15 cellular contexts compared by ENCODE assay signal in the genomic region with DNA sequence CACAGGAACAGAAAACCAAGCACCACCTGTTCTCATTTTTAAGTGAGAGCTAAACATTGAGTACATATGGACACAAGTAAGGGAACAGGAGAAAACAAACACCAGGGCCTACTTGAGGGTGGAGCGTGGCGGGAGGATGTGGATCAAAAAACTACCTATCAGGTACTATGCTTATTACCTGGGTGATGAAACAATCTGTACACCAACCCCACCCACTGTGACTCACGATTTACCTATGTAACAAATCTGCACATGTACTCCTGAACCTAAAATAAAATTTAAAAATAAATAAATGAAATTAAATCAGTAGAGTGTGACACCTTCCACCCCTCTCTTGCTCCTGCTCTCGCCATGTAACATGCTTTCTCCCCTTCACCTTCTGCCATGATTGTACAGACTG.
DNase-seq lines count a peak whose midpoint lies in the region; ATAC-seq, FAIRE-seq and TF ChIP-seq lines count a peak whose summit lies in the region.
"Had no signal": no experiment of that assay in that cellular context is flagged by ENCODE, and none has a peak within 500 bp of the region (broad histone marks: within the 10 kb centered on the region; RNA-seq: fewer than 3 reads in every experiment).

No MANE protein-coding gene starts in this region.

- H3K9ac ChIP-seq in mammary epithelial cell (ENCODE audit: insufficient read depth, low read length) = no peak overlapping the region

- H3K79me2 ChIP-seq in mammary epithelial cell (ENCODE audit: insufficient read depth, low read length) = no peaks in the 10 kb centered on the region

- H3K36me3 Mint-ChIP-seq in MCF 10A (ENCODE audit: insufficient read depth, unreplicated experiment) (no peaks in the 10 kb centered on the region), nephron progenitor cell (ENCODE audit: low read depth) (no peaks in the 10 kb centered on the region)
- no peaks in the 10 kb centered on the region for H3K36me3 Mint-ChIP-seq in activated CD8-positive, alpha-beta T cell treated with anti-CD3 and anti-CD28 coated beads for 36 hours (ENCODE audit: low read depth)

- no peaks in the 10 kb centered on the region for H3K36me3 ChIP-seq in mammary epithelial cell (ENCODE audit: insufficient read depth, low read length)
- H3K36me3 ChIP-seq in bronchial epithelial cell (ENCODE audit: control insufficient read depth, insufficient read depth, low read length) = no peaks in the 10 kb centered on the region

- H3K27me3 ChIP-seq in mammary epithelial cell (ENCODE audit: insufficient read depth, low read length) (no peaks in the 10 kb centered on the region), bronchial epithelial cell (ENCODE audit: control insufficient read depth, insufficient read depth, low read length) (no peaks in the 10 kb centered on the region)

- DNase-seq in mammary epithelial cell (peak; percentile 9), MCF 10A (ENCODE audit: unreplicated experiment) (no peak), bronchial epithelial cell (ENCODE audit: low read depth) (peak; percentile 63), nephron progenitor cell (no peak), GM13976 (ENCODE audit: low spot score) (no peak), left cardiac atrium (no peak)
- no peak for DNase-seq in activated CD8-positive, alpha-beta T cell treated with anti-CD3 and anti-CD28 coated beads for 36 hours
- DNase-seq: C1 segment of cervical spinal cord; Calu3; CD4-positive, alpha-beta T cell; GOT3; H9; IMR-90 had no signal

- no peaks in the 10 kb centered on the region for H3K9me3 Mint-ChIP-seq in MCF 10A (ENCODE audit: unreplicated experiment)
- peaks cover 6% of the 10 kb centered on the region for H3K9me3 Mint-ChIP-seq in nephron progenitor cell
- peaks cover 11% of the 10 kb centered on the region for H3K9me3 Mint-ChIP-seq in activated CD8-positive, alpha-beta T cell treated with anti-CD3 and anti-CD28 coated beads for 36 hours
- H3K9me3 Mint-ChIP-seq: H9 had no signal

- H3K4me1 Mint-ChIP-seq in MCF 10A (ENCODE audit: insufficient read depth, unreplicated experiment) = no peaks in the 10 kb centered on the region
- no peaks in the 10 kb centered on the region for H3K4me1 Mint-ChIP-seq in nephron progenitor cell
- no peaks in the 10 kb centered on the region for H3K4me1 Mint-ChIP-seq in activated CD8-positive, alpha-beta T cell treated with anti-CD3 and anti-CD28 coated beads for 36 hours (ENCODE audit: low read depth)
- H3K4me1 Mint-ChIP-seq: B cell had no signal

- 76% methylated on average over 4 of the region's 4 CpGs for WGBS in mammary epithelial cell (ENCODE audit: low coverage, missing lambda C conversion rate)

- in situ Hi-C loops in mammary epithelial cell (cut with MboI; ENCODE audit: low sequenced_read_pairs in 2 of 2) = no loop called here
- in situ Hi-C loops in GM13976 (cut with MboI; ENCODE audit: low sequenced_read_pairs, unreplicated experiment) = no loop called here

- H3K27ac Mint-ChIP-seq in MCF 10A (ENCODE audit: low read depth, unreplicated experiment) = no peak overlapping the region
- H3K27ac Mint-ChIP-seq in nephron progenitor cell = peak overlapping the region; percentile 28
- no peak overlapping the region for H3K27ac Mint-ChIP-seq in activated CD8-positive, alpha-beta T cell treated with anti-CD3 and anti-CD28 coated beads for 36 hours
- H3K27ac Mint-ChIP-seq: B cell; CD4-positive, alpha-beta T cell; H9 had no signal

- H4K20me1 ChIP-seq in mammary epithelial cell (ENCODE audit: insufficient read depth, low read length) = no peaks in the 10 kb centered on the region

- peak overlapping the region; percentile 6 for H2AFZ ChIP-seq in mammary epithelial cell (ENCODE audit: low read depth, low read length)

- no peak for ATAC-seq in left cardiac atrium
- ATAC-seq in activated CD8-positive, alpha-beta T cell treated with anti-CD3 and anti-CD28 coated beads for 36 hours = no peak

- no peak overlapping the region for H3K4me2 ChIP-seq in mammary epithelial cell (ENCODE audit: insufficient read depth, low read depth, low read length)

- no peaks in the 10 kb centered on the region for H3K9me3 ChIP-seq in mammary epithelial cell (replicated peaks; ENCODE audit: insufficient read depth, low read length)

- H3K4me3 ChIP-seq in mammary epithelial cell (replicated peaks in 1 of 3; ENCODE audit: insufficient read depth in 1 of 3, low read depth in 2 of 3, low read length in 3 of 3) (no peak overlapping the region), bronchial epithelial cell (ENCODE audit: low read depth, low read length) (no peak overlapping the region)

- no peak for FAIRE-seq in bronchial epithelial cell (lab: Jason Lieb, UNC)
- FAIRE-seq: A204.1 had no signal

- TF ChIP-seq CTCF in mammary epithelial cell (conservative IDR thresholded peaks at IDR 0.05 in 1 of 2, IDR thresholded peaks at IDR 0.05 in 1 of 2; ENCODE audit: extremely low read depth in 1 of 2, insufficient read depth in 1 of 2, low read depth in 1 of 2, low read length in 2 of 2) (no peak), MCF 10A (IDR thresholded peaks at IDR 0.05; ENCODE audit: unreplicated experiment) (no peak), bronchial epithelial cell (IDR thresholded peaks at IDR 0.05; ENCODE audit: insufficient read depth, low read length, severe bottlenecking) (no peak), nephron progenitor cell (IDR thresholded peaks at IDR 0.05) (no peak), GM13976 (IDR thresholded peaks at IDR 0.05; ENCODE audit: borderline replicate concordance, control extremely low read depth, extremely low read depth, insufficient read depth, missing control alignments) (no peak)
- no peak for TF ChIP-seq CTCF in activated CD8-positive, alpha-beta T cell treated with anti-CD3 and anti-CD28 coated beads for 36 hours (IDR thresholded peaks at IDR 0.05)

- dilution Hi-C loops in mammary epithelial cell (cut with HindIII; ENCODE audit: low sequenced_read_pairs) = no loop called here

- H3K4me3 Mint-ChIP-seq in MCF 10A (ENCODE audit: unreplicated experiment) (no peak overlapping the region), nephron progenitor cell (no peak overlapping the region)
- H3K4me3 Mint-ChIP-seq in activated CD8-positive, alpha-beta T cell treated with anti-CD3 and anti-CD28 coated beads for 36 hours = no peak overlapping the region
- H3K4me3 Mint-ChIP-seq: B cell; CD4-positive, alpha-beta T cell; H9 had no signal

- H3K4me1 ChIP-seq in mammary epithelial cell (ENCODE audit: insufficient read depth, low read length) = no peaks in the 10 kb centered on the region

- intact Hi-C loops in mammary epithelial cell (cut with micrococcal nuclease) (no loop called here), MCF 10A (cut with micrococcal nuclease) (no loop called here), left cardiac atrium (cut with DNase I) (no loop called here)
- intact Hi-C loops in activated CD8-positive, alpha-beta T cell treated with anti-CD3 and anti-CD28 coated beads for 36 hours (cut with micrococcal nuclease) = no loop called here

- no peak overlapping the region for H3K27ac ChIP-seq in mammary epithelial cell (ENCODE audit: insufficient read depth, low read depth, low read length)

- no TSS peak for BruUV-seq in mammary epithelial cell (replicated peaks; lab: Mats Ljungman, UMichigan)
- BruUV-seq in MCF 10A (replicated peaks; lab: Mats Ljungman, UMichigan) = no TSS peak

- POLR2A ChIA-PET in MCF 10A (lab: Yijun Ruan, JAX) = no interaction called here
- POLR2A ChIA-PET in activated CD8-positive, alpha-beta T cell treated with anti-CD3 and anti-CD28 coated beads for 36 hours (lab: Charles Lee) = no interaction called here

- CTCF ChIA-PET in mammary epithelial cell (lab: Charles Lee; ENCODE audit: low non-redundant PET) = no interaction called here
- CTCF ChIA-PET in MCF 10A (lab: Yijun Ruan, JAX) = no interaction called here
- CTCF ChIA-PET in activated CD8-positive, alpha-beta T cell treated with anti-CD3 and anti-CD28 coated beads for 36 hours (lab: Charles Lee) = no interaction called here

- peaks cover 10% of the 10 kb centered on the region for H3K27me3 Mint-ChIP-seq in MCF 10A (ENCODE audit: insufficient read depth, unreplicated experiment)
- H3K27me3 Mint-ChIP-seq in nephron progenitor cell (ENCODE audit: low read depth, poor library complexity) = no peaks in the 10 kb centered on the region
- no peaks in the 10 kb centered on the region for H3K27me3 Mint-ChIP-seq in activated CD8-positive, alpha-beta T cell treated with anti-CD3 and anti-CD28 coated beads for 36 hours
- H3K27me3 Mint-ChIP-seq: B cell; CD4-positive, alpha-beta T cell had no signal

Comparison
In these comparisons a context has a peak if more than half of its experiments do, and no peak if none do; other contexts are left out.
1. DNase-seq: peak in mammary epithelial cell (single experiment) and bronchial epithelial cell (single experiment); none in MCF 10A (single experiment), nephron progenitor cell (single experiment), GM13976 (single experiment), left cardiac atrium (single experiment) and activated CD8-positive, alpha-beta T cell treated with anti-CD3 and anti-CD28 coated beads for 36 hours (single experiment).